20 cellular contexts compared by ENCODE assay signal in genomic region chr14:100818221-100818699, GRCh38. TPM values are rescaled to one million over a fixed set of nuclear protein-coding genes. Genes with fewer than 3 reads are reported as not detected.
A peak's percentile ranks its signal among the peaks of the same experiment; 100 is the strongest.
DNase-seq lines count a peak whose midpoint lies in the region; ATAC-seq, FAIRE-seq and TF ChIP-seq lines count a peak whose summit lies in the region.
"Had no signal": no experiment of that assay in that cellular context is flagged by ENCODE, and none has a peak within 500 bp of the region (broad histone marks: within the 10 kb centered on the region; RNA-seq: fewer than 3 reads in every experiment).

No MANE protein-coding gene starts in this region.

- H3K9me3 ChIP-seq in IMR-90 (ENCODE audit: control insufficient read depth, insufficient read depth, low read length) (no peaks in the 10 kb centered on the region), K562 (replicated peaks; ENCODE audit: control insufficient read depth, insufficient read depth, low read depth, low read length) (no peaks in the 10 kb centered on the region), spleen (no peaks in the 10 kb centered on the region)
- H3K9me3 ChIP-seq: HAP-1, SJSA1 had no signal

- H2BK20ac ChIP-seq in IMR-90 (ENCODE audit: low read depth, low read length), result no peak overlapping the region

- TF ChIP-seq EP300 in K562 (IDR thresholded peaks at IDR 0.05; ENCODE audit: low read length), result no peak

- H3K27ac ChIP-seq in IMR-90 (ENCODE audit: insufficient read depth, low read length), result no peak overlapping the region
- no peak overlapping the region for H3K27ac ChIP-seq in K562 (ENCODE audit: extremely low read depth, low read depth, low read length)
- H3K27ac ChIP-seq in spleen, result no peak overlapping the region
- H3K27ac ChIP-seq: SJSA1 had no signal

- no peak for FAIRE-seq in K562 (lab: Jason Lieb, UNC)

- no CpG with 5 or more reads among the region's 3 CpGs for WGBS in IMR-90 (ENCODE audit: extremely low coverage in 2 of 2, insufficient read length in 1 of 2), 2 experiments
- WGBS in K562 (ENCODE audit: insufficient coverage, low coverage, missing lambda C conversion rate), result 53% methylated on average over 3 of the region's 3 CpGs
- 52 to 63% (median 60%) methylated on average over 3 of the region's 3 CpGs for WGBS in spleen, 5 donors

- no peak overlapping the region for H3K4me2 ChIP-seq in IMR-90 (ENCODE audit: low read depth, low read length)
- H3K4me2 ChIP-seq in K562 (ENCODE audit: insufficient read depth, low read length), result no peak overlapping the region

- DNase-seq in IMR-90 (no peak), K562 (ENCODE audit: extremely low read depth in 1 of 4, low spot score in 3 of 4) (no peak), myocyte (ENCODE audit: low read depth) (peak; percentile 77), spleen (peak; percentile 39), DMS153 treated with DMSO at 0.1 percent for 48 hours (lab: John Stamatoyannopoulos, UW; ENCODE audit: unreplicated experiment) (no peak)
- DNase-seq: CD4-positive, CD25-positive, alpha-beta regulatory T cell; DMS79; KBM-7; NCI-H1092; NCI-H187 treated with DMSO at 0.1 percent for 48 hours; NCI-H526 treated with DMSO at 0.1 percent for 48 hours; OCI-M1; RPMI8226; SW 1271 had no signal

- in situ Hi-C loops in IMR-90 (cut with MboI; ENCODE audit: low sequenced_read_pairs) (no loop called here), K562 (cut with MboI) (no loop called here)

- H3K9ac ChIP-seq in IMR-90 (ENCODE audit: low read depth, low read length) (no peak overlapping the region), K562 (ENCODE audit: insufficient read depth in 1 of 2, low read depth in 2 of 2, low read length in 2 of 2) (peak overlapping the region in 1 of 2 experiments; percentile 35; a peak in 1 of 4 replicates)

- no peak overlapping the region for H3K4me3 ChIP-seq in IMR-90 (ENCODE audit: insufficient read depth, low read depth, low read length)
- H3K4me3 ChIP-seq in K562, result no peak overlapping the region
- H3K4me3 ChIP-seq in spleen, result no peak overlapping the region
- H3K4me3 ChIP-seq: HAP-1, SJSA1 had no signal

- no peak overlapping the region for H2AFZ ChIP-seq in IMR-90 (replicated peaks; ENCODE audit: low read length, poor library complexity)
- 0 out of 2 replicates have a peak overlapping the region, but pooled peaks have one; percentile 24 for H2AFZ ChIP-seq in K562 (ENCODE audit: low read depth, low read length)

- TF ChIP-seq CTCF in IMR-90 (conservative IDR thresholded peaks at IDR 0.05; ENCODE audit: low read depth, low read length) (no peak), K562 (IDR thresholded peaks at IDR 0.05 in 2 of 3, conservative IDR thresholded peaks at IDR 0.05 in 1 of 3; ENCODE audit: insufficient read depth in 2 of 3, low read depth in 1 of 3, low read length in 3 of 3) (no peak), spleen (IDR thresholded peaks at IDR 0.05 in 8 of 11, conservative IDR thresholded peaks at IDR 0.05 in 3 of 11) (no peak)

- no peak overlapping the region for H4K5ac ChIP-seq in IMR-90 (ENCODE audit: low read depth, low read length)

- no peak overlapping the region for H3K14ac ChIP-seq in IMR-90 (replicated peaks; ENCODE audit: low read depth, low read length)

- peaks cover 12% of the 10 kb centered on the region for H3K4me1 ChIP-seq in IMR-90 (ENCODE audit: control insufficient read depth, insufficient read depth, low read length)
- peaks cover 4 to 17% of the 10 kb centered on the region in 2 experiments; a peak in 3 of 5 replicates for H3K4me1 ChIP-seq in K562 (replicated peaks in 1 of 2; ENCODE audit: control insufficient read depth in 2 of 2, insufficient read depth in 2 of 2, low read length in 2 of 2)
- H3K4me1 ChIP-seq in spleen, result no peaks in the 10 kb centered on the region

- H3K4ac ChIP-seq in IMR-90 (ENCODE audit: low read depth, low read length), result no peak overlapping the region

- H4K20me1 ChIP-seq in IMR-90 (ENCODE audit: insufficient read depth, low read length) (no peaks in the 10 kb centered on the region), K562 (replicated peaks; ENCODE audit: control insufficient read depth, insufficient read depth, low read length) (no peaks in the 10 kb centered on the region)

- H3K27me3 ChIP-seq in IMR-90 (ENCODE audit: control insufficient read depth, insufficient read depth, low read length) (no peaks in the 10 kb centered on the region; the same call in 1 of the 2 replicates), K562 (ENCODE audit: control insufficient read depth in 2 of 2, insufficient read depth in 2 of 2, low read length in 2 of 2) (no peaks in the 10 kb centered on the region), spleen (replicated peaks in 1 of 7) (peaks cover 0 to 22% (median 0%) of the 10 kb centered on the region in 7 donors)
- H3K27me3 ChIP-seq: SJSA1 had no signal

- no peak overlapping the region for H2AK9ac ChIP-seq in IMR-90 (replicated peaks; ENCODE audit: low read depth, low read length, poor library complexity)

- no peak for ATAC-seq in IMR-90 (ENCODE audit: low read depth)
- ATAC-seq in K562, result no peak
- ATAC-seq in HG03432 (IDR thresholded peaks at IDR 0.05; ENCODE audit: unreplicated experiment), result no peak
- ATAC-seq in HG03460 (IDR thresholded peaks at IDR 0.05; ENCODE audit: unreplicated experiment), result no peak

- H3K79me1 ChIP-seq in IMR-90 (ENCODE audit: low read depth in 1 of 2, low read length in 2 of 2), result 0 out of 4 replicates have a peak, but pooled peaks cover 0 to 5% of the 10 kb centered on the region in 2 experiments

- H3K18ac ChIP-seq in IMR-90 (ENCODE audit: low read depth, low read length), result peak overlapping the region; percentile 16

- peaks cover 14% of the 10 kb centered on the region for H3K9me1 ChIP-seq in IMR-90 (ENCODE audit: insufficient read depth, low read length)
- H3K9me1 ChIP-seq in K562 (ENCODE audit: control insufficient read depth, insufficient read depth, low read length), result no peaks in the 10 kb centered on the region

- H2BK15ac ChIP-seq in IMR-90 (ENCODE audit: low read depth, low read length), result no peak overlapping the region

- no peak overlapping the region for H4K8ac ChIP-seq in IMR-90 (ENCODE audit: low read depth in 2 of 2, low read length in 2 of 2)

- POLR2A ChIA-PET in IMR-90 (lab: Charles Lee; ENCODE audit: unreplicated experiment) (no interaction called here), K562 (lab: Yijun Ruan, JAX) (no interaction called here)

- intact Hi-C loops in IMR-90 (cut with micrococcal nuclease), result no loop called here
- intact Hi-C loops in K562 (cut with micrococcal nuclease), result no loop called here
- intact Hi-C loops in spleen (cut with DNase I; ENCODE audit: low total_unique reads), result no loop called here

- no peak for TF ChIP-seq POLR2A in IMR-90 (IDR thresholded peaks at IDR 0.05; ENCODE audit: low read depth, low read length)
- TF ChIP-seq POLR2A in K562 (conservative IDR thresholded peaks at IDR 0.05), result no peak
- TF ChIP-seq POLR2A in spleen (IDR thresholded peaks at IDR 0.05), result no peak

- peak overlapping the region; percentile 34; the same call in 1 of the 2 replicates for H2AK5ac ChIP-seq in IMR-90 (ENCODE audit: low read depth, low read length)

- H3K56ac ChIP-seq in IMR-90 (ENCODE audit: extremely low read depth, insufficient read depth, low read length), result no peak overlapping the region

- no peak overlapping the region for H3K23ac ChIP-seq in IMR-90 (ENCODE audit: low read depth, low read length)

- H2BK120ac ChIP-seq in IMR-90 (ENCODE audit: low read depth, low read length), result no peak overlapping the region

- H3K79me2 ChIP-seq in K562 (ENCODE audit: control insufficient read depth, insufficient read depth, low read length), result no peaks in the 10 kb centered on the region

- TF ChIP-seq RAD21 in IMR-90 (IDR thresholded peaks at IDR 0.05; ENCODE audit: low read length) (no peak), K562 (CRISPR knock-in tag; conservative IDR thresholded peaks at IDR 0.05 in 1 of 2, IDR thresholded peaks at IDR 0.05 in 1 of 2) (no peak)

- H2BK5ac ChIP-seq in IMR-90 (ENCODE audit: low read depth, low read length, poor library complexity, severe bottlenecking), result no peak overlapping the region

- CTCF ChIA-PET in IMR-90 (lab: Yijun Ruan, JAX), result no interaction called here
- CTCF ChIA-PET in K562 (lab: Yijun Ruan, JAX; ENCODE audit: low intra/inter-chr PET ratio), result no interaction called here

- BruUV-seq in IMR-90 (replicated peaks; lab: Mats Ljungman, UMichigan) (no TSS peak), K562 (replicated peaks; lab: Mats Ljungman, UMichigan) (no TSS peak)

- no peak overlapping the region for H4K91ac ChIP-seq in IMR-90 (ENCODE audit: insufficient read depth, low read depth, low read length)

- dilution Hi-C loops in IMR-90 (cut with HindIII; ENCODE audit: low sequenced_read_pairs, unreplicated experiment), result no loop called here

- H3K36me3 ChIP-seq in IMR-90 (ENCODE audit: control insufficient read depth, insufficient read depth, low read length) (no peaks in the 10 kb centered on the region), K562 (ENCODE audit: control insufficient read depth, insufficient read depth, low read length) (no peaks in the 10 kb centered on the region), spleen (no peaks in the 10 kb centered on the region)
- H3K36me3 ChIP-seq: HAP-1, SJSA1 had no signal

RNA-seq across cellular contexts. Expression of gene MEG3, which starts 7.7 kb away (rescaled TPM):
- total RNA-seq in IMR-90 (2012; rRNA removed) (31.5 and 32.5 TPM in 2 replicates), K562 (2014; rRNA removed) (0.37 and 0.77 TPM in 2 replicates), K562 (2014; rRNA removed; fragmentation: Illumina TruSeq; extraction: Trizol) (0.69 and 1.1 TPM in 2 replicates), K562 (2015; rRNA removed; fragmentation: Illumina TruSeq; extraction: Trizol) (0.83 and 1.3 TPM in 2 replicates), K562 (2021) (2.7 and 3.8 TPM in 2 replicates), myocyte (289 and 326 TPM in 2 replicates), spleen (100 to 1,000 TPM in 5 of 7 donors, 10 to 100 TPM in 2; 86.5 to 282 (median 174) TPM)
- polyA plus RNA-seq in IMR-90 (2012; rRNA removed) (518 and 556 TPM in 2 replicates), K562 (2011; rRNA removed) (0.05 TPM in 1 of 2 replicates, not detected in the other), K562 (2014; fragmentation: Illumina TruSeq; extraction: Trizol) (2.4 TPM in 2 replicates), K562 (2014; fragmentation: Nextera tagmentation; extraction: Ambion mirVana) (under 1 TPM; 0.10 to 0.15 TPM), K562 (2014; rRNA removed) (3.9 and 5.3 TPM in 2 replicates), spleen (100 to 1,000 TPM in 2 of 3 donors, 10 to 100 TPM in 1; 86.6 to 763 (median 435) TPM)
- polyA plus RNA-seq in IMR-90 (2012; cell fraction: cytosol; rRNA removed), result 53.8 and 53.9 TPM in 2 replicates
- polyA plus RNA-seq in IMR-90 (2012; cell fraction: nucleus; rRNA removed; ENCODE audit: low replicate concordance), result 8,555 and 8,817 TPM in 2 replicates
- 6.3 and 7.3 TPM in 2 replicates for total RNA-seq in K562 (2011; cell fraction: chromatin; rRNA removed; ENCODE audit: low replicate concordance)
- 3.7 TPM in 2 replicates for total RNA-seq in K562 (2011; cell fraction: nucleolus; rRNA removed)
- 5.4 and 7.5 TPM in 2 replicates for total RNA-seq in K562 (2011; cell fraction: nucleoplasm; rRNA removed)
- polyA plus RNA-seq in K562 (2011; cell fraction: cytosol; rRNA removed), result 0.06 and 0.09 TPM in 2 replicates
- polyA plus RNA-seq in K562 (2011; cell fraction: nucleus; rRNA removed), result 0.04 and 0.36 TPM in 2 replicates
- 2.7 and 17.3 TPM in 2 replicates for polyA plus RNA-seq in K562 (2012)
- polyA minus RNA-seq in K562 (2011; rRNA and poly(A)+ RNA removed), result not detected in 2 replicates
- not detected in 2 replicates for polyA minus RNA-seq in K562 (2011; cell fraction: cytosol; rRNA and poly(A)+ RNA removed)
- not detected in 2 replicates for polyA minus RNA-seq in K562 (2011; cell fraction: nucleus; rRNA and poly(A)+ RNA removed)
- 176 TPM for polyA plus RNA-seq in myocyte (2012)
- total RNA-seq: B cell, MCF 10A had no signal
- polyA plus RNA-seq: CD4-positive, CD25-positive, alpha-beta regulatory T cell had no signal

Comparison
In these comparisons a context has a peak if more than half of its experiments do, and no peak if none do; other contexts are left out.
1. DNase-seq: peak in myocyte (single experiment) and spleen (single experiment); none in IMR-90 (single experiment), K562 (0 of 4) and DMS153 treated with DMSO at 0.1 percent for 48 hours (single experiment).